Comparison of ENCODE assay signal across 9 cellular contexts in the genomic region with DNA sequence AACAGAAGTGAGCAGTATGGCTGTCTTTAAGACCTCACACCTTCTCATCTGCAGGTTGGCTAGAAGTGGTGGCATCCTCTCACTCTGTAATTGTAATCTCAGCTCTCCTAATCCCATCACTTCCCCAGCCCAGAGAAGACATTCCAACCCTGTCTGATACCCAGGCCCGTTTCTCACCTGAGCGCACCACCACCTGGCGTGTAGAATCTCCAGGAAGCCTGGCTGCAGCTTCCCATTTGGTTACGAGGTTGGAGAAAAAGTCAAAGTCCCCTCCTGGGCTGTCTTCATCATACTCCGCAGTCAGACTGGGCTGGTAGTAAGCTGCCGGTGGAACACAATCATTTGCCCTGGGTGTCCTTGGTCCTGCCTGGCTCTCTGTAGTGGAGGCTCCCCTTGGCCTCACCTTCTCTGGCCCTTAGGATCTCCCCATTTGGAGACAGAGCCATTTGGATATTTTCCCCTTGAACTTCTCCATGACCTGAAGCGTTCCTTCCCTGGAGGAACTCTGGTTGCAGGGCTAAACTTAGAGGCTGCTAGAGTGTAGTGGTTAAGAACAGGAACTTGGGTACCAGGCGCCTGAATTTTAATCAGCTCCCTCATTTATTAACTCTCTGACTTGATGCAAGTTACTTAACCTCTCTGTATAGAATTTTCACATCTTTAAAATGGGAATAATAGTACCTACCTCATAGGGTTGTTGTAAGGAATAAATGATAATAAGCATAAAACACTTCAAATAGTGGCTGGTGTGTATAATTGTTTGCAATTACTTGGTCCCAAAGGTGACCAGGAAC. TPM values are rescaled to one million over a fixed set of nuclear protein-coding genes. Genes with fewer than 3 reads are reported as not detected.
DNase-seq lines count a peak whose midpoint lies in the region; ATAC-seq and TF ChIP-seq lines count a peak whose summit lies in the region.
"Had no signal": no experiment of that assay in that cellular context is flagged by ENCODE, and none has a peak within 500 bp of the region (broad histone marks: within the 10 kb centered on the region; RNA-seq: fewer than 3 reads in every experiment).

No MANE protein-coding gene starts in this region.

- H2AFZ ChIP-seq in fibroblast of lung (ENCODE audit: low read length), result no peak overlapping the region

- H3K36me3 Mint-ChIP-seq in activated CD8-positive, alpha-beta memory T cell treated with anti-CD3 and anti-CD28 coated beads, Interleukin-2, amount 10 ng/mL, durations not matched to agents 7 days and 5 days, result peaks cover 38% of the 10 kb centered on the region

- H3K27me3 ChIP-seq in fibroblast of lung (ENCODE audit: control insufficient read depth, insufficient read depth, low read length) (no peaks in the 10 kb centered on the region), subcutaneous abdominal adipose tissue (ENCODE audit: control insufficient read depth in 5 of 5, insufficient read depth in 4 of 5, low read length in 5 of 5) (no peaks in the 10 kb centered on the region)

- H3K4me1 Mint-ChIP-seq in activated CD8-positive, alpha-beta memory T cell treated with anti-CD3 and anti-CD28 coated beads, Interleukin-2, amount 10 ng/mL, durations not matched to agents 7 days and 5 days, result peaks cover 68% of the 10 kb centered on the region

- H3K9ac ChIP-seq in fibroblast of lung (ENCODE audit: insufficient read depth, low read length) (no peak overlapping the region), subcutaneous abdominal adipose tissue (ENCODE audit: low read length in 5 of 5) (peak overlapping the region in 3 of 5 donors; percentile 8 to 45 (median 35))

- DNase-seq in activated CD8-positive, alpha-beta memory T cell treated with anti-CD3 and anti-CD28 coated beads, Interleukin-2, amount 10 ng/mL, durations not matched to agents 7 days and 5 days, result no peak
- no peak for DNase-seq in activated CD8-positive, alpha-beta memory T cell treated with anti-CD3 and anti-CD28 coated beads, Interleukin-2, amount 50 U/mL, for 4 hours
- DNase-seq in fibroblast of lung (ENCODE audit: low read depth in 2 of 2), result no peak
- no peak for DNase-seq in NCI-H2196 treated with DMSO at 0.1 percent for 48 hours (lab: John Stamatoyannopoulos, UW; ENCODE audit: unreplicated experiment)
- no peak for DNase-seq in EL
- DNase-seq: amygdala had no signal

- H3K4me1 ChIP-seq in fibroblast of lung (ENCODE audit: control insufficient read depth, extremely low read depth, insufficient read depth, low read length), result peaks cover 4% of the 10 kb centered on the region
- peaks cover 10 to 66% (median 56%) of the 10 kb centered on the region in 5 donors for H3K4me1 ChIP-seq in subcutaneous abdominal adipose tissue (ENCODE audit: control insufficient read depth in 5 of 5, insufficient read depth in 5 of 5, low read length in 5 of 5)

- peaks cover 27% of the 10 kb centered on the region for H3K36me3 ChIP-seq in fibroblast of lung (ENCODE audit: control insufficient read depth, insufficient read depth, low read length)
- H3K36me3 ChIP-seq in subcutaneous abdominal adipose tissue (ENCODE audit: control insufficient read depth in 5 of 5, insufficient read depth in 5 of 5, low read length in 5 of 5), result peaks cover 8 to 52% (median 46%) of the 10 kb centered on the region in 5 donors

- H3K4me2 ChIP-seq in fibroblast of lung (ENCODE audit: extremely low read depth, insufficient read depth, low read length), result peak overlapping the region; percentile 97

- H3K27me3 Mint-ChIP-seq in activated CD8-positive, alpha-beta memory T cell treated with anti-CD3 and anti-CD28 coated beads, Interleukin-2, amount 10 ng/mL, durations not matched to agents 7 days and 5 days, result peaks cover 2% of the 10 kb centered on the region

- no peaks in the 10 kb centered on the region for H3K9me3 Mint-ChIP-seq in activated CD8-positive, alpha-beta memory T cell treated with anti-CD3 and anti-CD28 coated beads, Interleukin-2, amount 10 ng/mL, durations not matched to agents 7 days and 5 days (ENCODE audit: low read depth)

- H3K4me3 Mint-ChIP-seq in activated CD8-positive, alpha-beta memory T cell treated with anti-CD3 and anti-CD28 coated beads, Interleukin-2, amount 10 ng/mL, durations not matched to agents 7 days and 5 days, result peak overlapping the region; percentile 90

- CTCF ChIA-PET in activated CD8-positive, alpha-beta memory T cell treated with anti-CD3 and anti-CD28 coated beads, Interleukin-2, amount 10 ng/mL, durations not matched to agents 7 days and 5 days (lab: Charles Lee), result interaction anchor here (0.7 to 6.0 kb wide), 9 partner anchors 10 to 233 kb away, joined by 3 to 70 read pairs (median 4); a partner anchor contains a TSS

- H3K4me3 ChIP-seq in fibroblast of lung (replicated peaks in 1 of 4; ENCODE audit: control extremely low read depth in 1 of 4, insufficient read depth in 1 of 4, low read depth in 3 of 4, low read length in 4 of 4) (peak overlapping the region in 2 of 4 experiments; percentile 72 to 99), subcutaneous abdominal adipose tissue (ENCODE audit: low read depth in 1 of 5, low read length in 5 of 5) (peak overlapping the region in 1 of 5 donors; percentile 19)

- no peaks in the 10 kb centered on the region for H3K9me3 ChIP-seq in fibroblast of lung (ENCODE audit: control insufficient read depth, insufficient read depth, low read depth, low read length)
- H3K9me3 ChIP-seq in subcutaneous abdominal adipose tissue (ENCODE audit: control insufficient read depth in 5 of 5, low read length in 5 of 5), result no peaks in the 10 kb centered on the region

- H4K20me1 ChIP-seq in fibroblast of lung (ENCODE audit: control insufficient read depth, extremely low read depth, insufficient read depth, low read length), result no peaks in the 10 kb centered on the region

- TF ChIP-seq CTCF in VCaP (conservative IDR thresholded peaks at IDR 0.05) (no peak), fibroblast of lung (conservative IDR thresholded peaks at IDR 0.05 in 1 of 2, IDR thresholded peaks at IDR 0.05 in 1 of 2; ENCODE audit: low read depth in 1 of 2, low read length in 2 of 2) (no peak)

- peaks cover 9% of the 10 kb centered on the region for H3K79me2 ChIP-seq in fibroblast of lung (ENCODE audit: control insufficient read depth, insufficient read depth, low read length)

- H3K27ac ChIP-seq in VCaP (peak overlapping the region; percentile 96), fibroblast of lung (ENCODE audit: insufficient read depth, low read length) (no peak overlapping the region), subcutaneous abdominal adipose tissue (ENCODE audit: low read depth, low read length) (peak overlapping the region; percentile 100)

- H3K27ac Mint-ChIP-seq in activated CD8-positive, alpha-beta memory T cell treated with anti-CD3 and anti-CD28 coated beads, Interleukin-2, amount 10 ng/mL, durations not matched to agents 7 days and 5 days, result peak overlapping the region; percentile 17

- ATAC-seq in activated CD8-positive, alpha-beta memory T cell treated with anti-CD3 and anti-CD28 coated beads, Interleukin-2, amount 10 ng/mL, durations not matched to agents 7 days and 5 days, result no peak
- ATAC-seq in HG03432 (IDR thresholded peaks at IDR 0.05; ENCODE audit: unreplicated experiment), result no peak

RNA-seq across cellular contexts. Expression of a gene that starts 1.8 kb away (rescaled TPM):
- 10 to 100 TPM; 45.6 to 45.9 TPM for total RNA-seq in activated CD8-positive, alpha-beta memory T cell treated with anti-CD3 and anti-CD28 coated beads, Interleukin-2, amount 10 ng/mL, durations not matched to agents 7 days and 5 days
- 8.7 and 9.9 TPM in 2 replicates for total RNA-seq in fibroblast of lung
- polyA plus RNA-seq in fibroblast of lung, result 24.7 and 31.9 TPM in 2 replicates
- polyA plus RNA-seq in fibroblast of lung (2012), result 25.2 and 37.5 TPM in 2 replicates
- polyA minus RNA-seq in fibroblast of lung (ENCODE audit: low replicate concordance), result 7.0 and 17.0 TPM in 2 replicates

RNA-seq across cellular contexts. Expression of a gene that starts 11.0 kb away (rescaled TPM):
- total RNA-seq in activated CD8-positive, alpha-beta memory T cell treated with anti-CD3 and anti-CD28 coated beads, Interleukin-2, amount 10 ng/mL, durations not matched to agents 7 days and 5 days, result 10 to 100 TPM; 73.3 to 81.2 TPM
- total RNA-seq in fibroblast of lung, result 55.2 and 61.1 TPM in 2 replicates
- polyA plus RNA-seq in fibroblast of lung, result 12.2 and 14.6 TPM in 2 replicates
- 23.3 and 23.5 TPM in 2 replicates for polyA plus RNA-seq in fibroblast of lung (2012)
- 27.4 and 33.6 TPM in 2 replicates for polyA minus RNA-seq in fibroblast of lung (ENCODE audit: low replicate concordance)

RNA-seq across cellular contexts. Expression of a gene that starts 11.3 kb away (rescaled TPM):
- 1 to 10 TPM; 5.0 to 7.1 TPM for total RNA-seq in activated CD8-positive, alpha-beta memory T cell treated with anti-CD3 and anti-CD28 coated beads, Interleukin-2, amount 10 ng/mL, durations not matched to agents 7 days and 5 days
- 2.6 and 5.3 TPM in 2 replicates for total RNA-seq in fibroblast of lung
- 2.6 and 2.7 TPM in 2 replicates for polyA plus RNA-seq in fibroblast of lung
- polyA plus RNA-seq in fibroblast of lung (2012), result 3.2 and 4.9 TPM in 2 replicates
- 1.6 and 11.8 TPM in 2 replicates for polyA minus RNA-seq in fibroblast of lung (ENCODE audit: low replicate concordance)

RNA-seq across cellular contexts. Expression of a gene that starts 42.0 kb away (rescaled TPM):
- under 1 TPM; 0.05 to 0.50 TPM for total RNA-seq in activated CD8-positive, alpha-beta memory T cell treated with anti-CD3 and anti-CD28 coated beads, Interleukin-2, amount 10 ng/mL, durations not matched to agents 7 days and 5 days
- total RNA-seq in fibroblast of lung, result 8.2 and 16.2 TPM in 2 replicates
- polyA plus RNA-seq in fibroblast of lung, result 7.2 and 7.7 TPM in 2 replicates
- polyA plus RNA-seq in fibroblast of lung (2012), result 7.5 and 10.6 TPM in 2 replicates
- 33.7 and 51.2 TPM in 2 replicates for polyA minus RNA-seq in fibroblast of lung (ENCODE audit: low replicate concordance)
